ENCODE assay signal across 21 cellular contexts in genomic region chr2:46375566-46376125, GRCh38.
"Had no signal": no experiment of that assay in that cellular context is flagged by ENCODE, and none has a peak within 500 bp of the region (broad histone marks: within the 10 kb centered on the region; RNA-seq: fewer than 3 reads in every experiment).

No MANE protein-coding gene starts in this region.

- H3K27me3 ChIP-seq: colonic mucosa, esophagus muscularis mucosa, gastrocnemius medialis, left lung, spleen, stomach, upper lobe of left lung, vagina had no signal

- H3K27ac ChIP-seq: colonic mucosa, esophagus muscularis mucosa, gastrocnemius medialis, left lung, psoas muscle, spleen, vagina had no signal

- DNase-seq: colonic mucosa; effector CD8-positive, alpha-beta T cell; gastrocnemius medialis; left lung; mesenchymal stem cell; midbrain; psoas muscle; retina; spleen; stimulated activated CD4-positive, alpha-beta T cell treated with anti-CD3 and anti-CD28 coated beads, Interleukin-15, amount 100 ng/mL, for 24 hours; stimulated activated CD4-positive, alpha-beta T cell treated with anti-CD3 and anti-CD28 coated beads, Interleukin-1b, Interleukin-23, amount 100 ng/mL, for 48 hours; stimulated activated CD4-positive, alpha-beta T cell treated with anti-CD3 and anti-CD28 coated beads, Interleukin-4, amount 100 ng/mL, for 24 hours; stimulated activated naive CD4-positive, alpha-beta T cell; stomach; substantia nigra; upper lobe of left lung had no signal

- H3K4me3 ChIP-seq: colonic mucosa, esophagus muscularis mucosa, gastrocnemius medialis, left lung, lung, psoas muscle, spleen, stomach, upper lobe of left lung, vagina had no signal

- H3K9me3 Mint-ChIP-seq: natural killer cell treated with Interleukin-12 subunit alpha and Interleukin-12 subunit beta and Interleukin-15 and Interleukin-18, amount 100 ng/mL, for 72 hours had no signal

- H3K4me1 ChIP-seq: colonic mucosa, psoas muscle had no signal

- ATAC-seq: gastrocnemius medialis; left lung; natural killer cell treated with Interleukin-12 subunit alpha and Interleukin-12 subunit beta and Interleukin-15 and Interleukin-18, amount 100 ng/mL, for 72 hours; psoas muscle; sciatic nerve had no signal

- H3K9me3 ChIP-seq: colonic mucosa, esophagus muscularis mucosa, gastrocnemius medialis, left lung, psoas muscle, spleen, stomach, upper lobe of left lung, vagina had no signal

- H3K27ac Mint-ChIP-seq: natural killer cell treated with Interleukin-12 subunit alpha and Interleukin-12 subunit beta and Interleukin-15 and Interleukin-18, amount 100 ng/mL, for 72 hours had no signal

- H3K4me3 Mint-ChIP-seq: natural killer cell treated with Interleukin-12 subunit alpha and Interleukin-12 subunit beta and Interleukin-15 and Interleukin-18, amount 100 ng/mL, for 72 hours had no signal
